In the genomic region with DNA sequence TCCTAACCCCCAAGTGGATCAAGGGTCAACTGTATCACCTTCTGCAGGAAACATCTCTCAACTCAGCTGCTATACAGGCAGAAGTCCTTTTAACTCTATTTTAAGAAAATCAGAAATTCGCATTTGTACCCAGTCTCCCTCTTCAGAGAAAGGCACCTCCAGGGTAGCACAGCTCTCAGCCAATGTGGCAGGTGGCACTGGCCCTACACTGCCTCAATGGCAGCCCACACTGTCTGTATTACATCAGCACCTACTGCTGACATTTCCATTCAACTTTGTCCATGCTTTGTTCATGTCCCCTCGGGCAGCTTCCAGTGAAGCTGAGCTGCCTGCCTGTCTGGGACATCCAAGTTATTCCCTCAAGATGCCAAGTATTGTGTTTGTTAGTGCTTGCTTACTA, we compare ENCODE assay signal across 16 cellular contexts. TPM values are rescaled to one million over a fixed set of nuclear protein-coding genes. Genes with fewer than 3 reads are reported as not detected.
DNase-seq lines count a peak whose midpoint lies in the region; ATAC-seq and TF ChIP-seq lines count a peak whose summit lies in the region.
"Had no signal": no experiment of that assay in that cellular context is flagged by ENCODE, and none has a peak within 500 bp of the region (broad histone marks: within the 10 kb centered on the region; RNA-seq: fewer than 3 reads in every experiment).

No MANE protein-coding gene starts in this region.

- H3K9me3 ChIP-seq in psoas muscle: no peaks in the 10 kb centered on the region
- H3K9me3 ChIP-seq in tibial nerve: no peaks in the 10 kb centered on the region
- H3K9me3 ChIP-seq: MG63 had no signal

- peak overlapping the region in 1 of 5 experiments; percentile 17 for H3K4me3 Mint-ChIP-seq in brain
- H3K4me3 Mint-ChIP-seq: T-helper 1 cell treated with Interleukin-12 subunit alpha and Interleukin-12 subunit beta and Interleukin-4 antibody, amounts not matched to agents 30 μg/mL and 1 μg/mL, for 36 hours had no signal

- intact Hi-C loops in psoas muscle (cut with DNase I): no loop called here

- no peak for TF ChIP-seq POLR2A in tibial nerve (IDR thresholded peaks at IDR 0.05)

- H3K9me3 Mint-ChIP-seq in brain: no peaks in the 10 kb centered on the region
- H3K9me3 Mint-ChIP-seq: T-helper 1 cell treated with Interleukin-12 subunit alpha and Interleukin-12 subunit beta and Interleukin-4 antibody, amounts not matched to agents 30 μg/mL and 1 μg/mL, for 36 hours had no signal

- no peaks in the 10 kb centered on the region for H3K4me1 ChIP-seq in psoas muscle
- H3K4me1 ChIP-seq in tibial nerve: peaks cover 0 to 10% (median 0%) of the 10 kb centered on the region in 4 donors
- H3K4me1 ChIP-seq: BLaER1 treated with 17β-estradiol and CSF1 and Interleukin-3, amounts not matched to agents 10 nM and 100 nM had no signal

- ATAC-seq in psoas muscle: peak in 3 of 4 donors; percentile 46 to 86 (median 66)

- peak overlapping the region; percentile 55 to 74 (median 65) for H3K27ac Mint-ChIP-seq in brain
- H3K27ac Mint-ChIP-seq: T-helper 1 cell treated with Interleukin-12 subunit alpha and Interleukin-12 subunit beta and Interleukin-4 antibody, amounts not matched to agents 30 μg/mL and 1 μg/mL, for 36 hours had no signal

- DNase-seq in NCI-H2029 (lab: John Stamatoyannopoulos, UW) (peak; percentile 54), NCI-H2029 treated with DMSO at 0.1 percent for 48 hours (lab: John Stamatoyannopoulos, UW) (no peak), NCI-H69 (lab: John Stamatoyannopoulos, UW) (peak; percentile 78), psoas muscle (no peak), G401 (ENCODE audit: low spot score) (no peak), tibial nerve (ENCODE audit: low spot score in 2 of 2) (no peak), T-helper 1 cell (no peak)
- DNase-seq: MG63, NCI-H1930, NCI-H524 treated with DMSO at 0.1 percent for 48 hours, OCI-M1 had no signal

- WGBS in psoas muscle, 3 donors: 40 to 62% (median 55%) methylated on average over 2 of the region's 2 CpGs
- WGBS in tibial nerve, 2 donors: 68 to 71% methylated on average over 2 of the region's 2 CpGs

- peaks cover 3% of the 10 kb centered on the region for H3K27me3 Mint-ChIP-seq in brain

- TF ChIP-seq EP300 in tibial nerve (IDR thresholded peaks at IDR 0.05): no peak

- H3K27me3 ChIP-seq in psoas muscle (ENCODE audit: insufficient read depth in 3 of 3, low read length in 2 of 3) (no peaks in the 10 kb centered on the region), tibial nerve (no peaks in the 10 kb centered on the region)
- H3K27me3 ChIP-seq: BLaER1 treated with 17β-estradiol and CSF1 and Interleukin-3, amounts not matched to agents 10 nM and 100 nM; MG63 had no signal

- peaks cover 25% of the 10 kb centered on the region for H3K4me1 Mint-ChIP-seq in brain

- in situ Hi-C loops in G401 (cut with HindIII; ENCODE audit: low sequenced_read_pairs): no loop called here

- H3K4me3 ChIP-seq in psoas muscle (no peak overlapping the region), tibial nerve (no peak overlapping the region)
- H3K4me3 ChIP-seq: BLaER1 treated with 17β-estradiol and CSF1 and Interleukin-3, amounts not matched to agents 10 nM and 100 nM; MG63; SK-N-MC had no signal

- H3K36me3 ChIP-seq in psoas muscle (ENCODE audit: insufficient read depth in 1 of 2, low read depth in 1 of 2): peaks cover 4 to 32% of the 10 kb centered on the region in 2 donors
- peaks cover 0 to 44% (median 0%) of the 10 kb centered on the region in 3 donors for H3K36me3 ChIP-seq in tibial nerve

- H3K27ac ChIP-seq in psoas muscle (no peak overlapping the region), tibial nerve (no peak overlapping the region)
- H3K27ac ChIP-seq: BLaER1 treated with 17β-estradiol and CSF1 and Interleukin-3, amounts not matched to agents 10 nM and 100 nM; RWPE1; SK-N-MC had no signal

- H3K36me3 Mint-ChIP-seq in brain: peaks cover 58% of the 10 kb centered on the region

- TF ChIP-seq CTCF in brain (conservative IDR thresholded peaks at IDR 0.05) (no peak), psoas muscle (IDR thresholded peaks at IDR 0.05) (no peak), tibial nerve (IDR thresholded peaks at IDR 0.05) (no peak)

RNA-seq across cellular contexts. Expression of a gene that starts 8.8 kb away (rescaled TPM):
- 24.1 TPM for polyA plus RNA-seq in brain (ENCODE audit: insufficient read depth, low read depth, low replicate concordance)
- 10 to 100 TPM in 3 of 4 donors, 1 to 10 TPM in 1; 9.0 to 25.2 (median 18.9) TPM for total RNA-seq in psoas muscle
- polyA plus RNA-seq in psoas muscle: 10 to 100 TPM; 25.4 to 32.9 (median 28.5) TPM
- total RNA-seq in G401 (2014; rRNA removed; shearing (Covaris generic)): 18.1 and 24.8 TPM in 2 replicates
- total RNA-seq in tibial nerve: 10 to 100 TPM; 13.7 to 28.8 (median 19.6) TPM

Comparison
In these comparisons a context has a peak if more than half of its experiments do, and no peak if none do; other contexts are left out.
1. DNase-seq: peak in NCI-H2029 (single experiment) and NCI-H69 (single experiment); none in NCI-H2029 treated with DMSO at 0.1 percent for 48 hours (single experiment), psoas muscle (0 of 2), G401 (single experiment), tibial nerve (0 of 2) and T-helper 1 cell (0 of 5).